ENCODE assay signal across 8 cellular contexts in the genomic region with DNA sequence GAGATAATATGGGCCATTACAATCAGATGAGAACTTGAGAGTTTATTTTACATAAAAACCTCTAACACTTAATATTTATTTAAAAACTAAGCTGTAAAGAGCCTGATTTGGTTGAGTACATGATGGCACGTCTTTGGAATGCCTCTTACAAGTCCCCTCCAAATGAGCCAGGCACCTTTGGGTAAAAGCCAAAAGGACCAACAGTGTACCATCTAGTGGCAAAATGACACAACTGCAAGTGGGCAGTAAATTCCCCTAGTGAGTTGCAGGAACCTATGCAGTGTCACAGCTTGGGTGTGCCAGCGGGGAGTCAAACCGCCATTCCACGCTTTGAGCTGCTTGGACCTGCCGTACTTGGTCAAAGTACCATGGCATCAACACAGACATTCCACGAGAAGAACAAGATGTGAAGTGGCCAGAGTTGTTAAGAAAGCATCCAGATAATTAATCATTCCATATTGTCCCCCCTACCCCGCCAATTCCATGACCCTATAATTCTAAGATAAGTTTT.
DNase-seq lines count a peak whose midpoint lies in the region; ATAC-seq and TF ChIP-seq lines count a peak whose summit lies in the region.

No MANE protein-coding gene starts in this region.

- H3K27ac ChIP-seq in PC-9: no peak overlapping the region

- POLR2A ChIA-PET in Caco-2 (lab: Charles Lee): interaction anchor here (0.5 kb wide), 1 partner anchor 27 kb away, joined by 4 read pairs; no protein-coding TSS in a partner anchor
- POLR2A ChIA-PET in PC-9 (lab: Charles Lee; ENCODE audit: unreplicated experiment): interaction anchor here (0.6 kb wide), 1 partner anchor 196 kb away, joined by 4 read pairs; no protein-coding TSS in a partner anchor
- POLR2A ChIA-PET in MCF 10A (lab: Yijun Ruan, JAX): interaction anchor here (2.2 kb wide), 1 partner anchor 29 kb away, joined by 8 read pairs; no protein-coding TSS in a partner anchor

- TF ChIP-seq CTCF in Caco-2 (IDR thresholded peaks at IDR 0.05; ENCODE audit: insufficient read depth in 1 of 2, low read depth in 1 of 2, low read length in 1 of 2, severe bottlenecking in 1 of 2, unreplicated experiment in 1 of 2): peak; percentile 82 to 90
- TF ChIP-seq CTCF in PC-9 (conservative IDR thresholded peaks at IDR 0.05): peak; percentile 79
- TF ChIP-seq CTCF in MCF 10A (IDR thresholded peaks at IDR 0.05; ENCODE audit: unreplicated experiment): peak; percentile 81

- no peak overlapping the region for H3K27ac Mint-ChIP-seq in Caco-2 (ENCODE audit: unreplicated experiment)
- H3K27ac Mint-ChIP-seq in MCF 10A (ENCODE audit: low read depth, unreplicated experiment): no peak overlapping the region

- no peaks in the 10 kb centered on the region for H3K9me2 ChIP-seq in PC-9 (ENCODE audit: insufficient read depth)

- ATAC-seq in GM18870 (IDR thresholded peaks at IDR 0.05; ENCODE audit: unreplicated experiment): peak; percentile 40
- ATAC-seq in HG03439 (IDR thresholded peaks at IDR 0.05; ENCODE audit: unreplicated experiment): no peak

- peaks cover 6% of the 10 kb centered on the region for H3K36me3 Mint-ChIP-seq in Caco-2 (ENCODE audit: insufficient read depth, unreplicated experiment)
- no peaks in the 10 kb centered on the region for H3K36me3 Mint-ChIP-seq in MCF 10A (ENCODE audit: insufficient read depth, unreplicated experiment)

- no peaks in the 10 kb centered on the region for H4K20me1 ChIP-seq in PC-9 (ENCODE audit: insufficient read depth)

- no peak overlapping the region for H2AFZ ChIP-seq in PC-9

- no peak overlapping the region for H3K4me3 Mint-ChIP-seq in Caco-2 (ENCODE audit: unreplicated experiment)
- H3K4me3 Mint-ChIP-seq in MCF 10A (ENCODE audit: unreplicated experiment): no peak overlapping the region

- H3K27me3 Mint-ChIP-seq in Caco-2 (ENCODE audit: insufficient read depth, unreplicated experiment): no peaks in the 10 kb centered on the region
- H3K27me3 Mint-ChIP-seq in MCF 10A (ENCODE audit: insufficient read depth, unreplicated experiment): no peaks in the 10 kb centered on the region

- peaks cover 3% of the 10 kb centered on the region for H3K4me1 ChIP-seq in Caco-2
- H3K4me1 ChIP-seq in PC-9 (replicated peaks; ENCODE audit: insufficient read depth): peaks cover 8% of the 10 kb centered on the region; the same call in 1 of the 2 replicates

- CTCF ChIA-PET in Caco-2 (lab: Charles Lee) (interaction anchor here (1.0 to 2.1 kb wide), 2 partner anchors 15 to 71 kb away, joined by 4 to 10 read pairs; no protein-coding TSS in a partner anchor), PC-9 (lab: Charles Lee) (interaction anchor here (0.6 to 1.0 kb wide), 3 partner anchors 15 to 784 kb away, joined by 3 to 9 read pairs (median 4); no protein-coding TSS in a partner anchor), MCF 10A (lab: Yijun Ruan, JAX) (interaction anchor here (0.6 to 11.0 kb wide), 38 partner anchors 8 to 462 kb away, joined by 3 to 178 read pairs (median 4); a partner anchor contains a TSS)

- DNase-seq in Caco-2: peak; percentile 59 to 61
- DNase-seq in HK-2 (ENCODE audit: unreplicated experiment): peak; percentile 57
- peak; percentile 38 to 64 for DNase-seq in PC-9
- peak; percentile 82 for DNase-seq in MCF 10A (ENCODE audit: unreplicated experiment)
- peak; percentile 74 for DNase-seq in inferior parietal cortex (ENCODE audit: extremely low spot score)
- peak; percentile 20 to 27 for DNase-seq in stimulated activated CD4-positive, alpha-beta T cell treated with anti-CD3 and anti-CD28 coated beads, Interleukin-2, amount 100 ng/mL, for 24 hours

- H3K79me2 ChIP-seq in PC-9 (ENCODE audit: low read depth): no peaks in the 10 kb centered on the region

- no peak overlapping the region for H3K4me2 ChIP-seq in PC-9

- H3K27me3 ChIP-seq in Caco-2 (replicated peaks; ENCODE audit: control insufficient read depth, insufficient read depth, low read length) (no peaks in the 10 kb centered on the region), PC-9 (ENCODE audit: insufficient read depth, low read depth) (no peaks in the 10 kb centered on the region)

- H3F3A ChIP-seq in PC-9 (ENCODE audit: insufficient read depth, low read depth): no peaks in the 10 kb centered on the region

- BruUV-seq in Caco-2 (replicated peaks; lab: Mats Ljungman, UMichigan) (no TSS peak), PC-9 (replicated peaks; lab: Mats Ljungman, UMichigan) (no TSS peak), MCF 10A (replicated peaks; lab: Mats Ljungman, UMichigan) (no TSS peak)

- no peaks in the 10 kb centered on the region for H3K36me3 ChIP-seq in Caco-2 (ENCODE audit: control insufficient read depth, insufficient read depth, low read length)
- no peaks in the 10 kb centered on the region for H3K36me3 ChIP-seq in PC-9 (ENCODE audit: low read depth)

- no peak overlapping the region for H3K4me3 ChIP-seq in Caco-2 (ENCODE audit: low read depth, low read length)
- H3K4me3 ChIP-seq in PC-9: no peak overlapping the region

- intact Hi-C loops in Caco-2 (cut with micrococcal nuclease; ENCODE audit: unreplicated experiment): loop anchor here (5.0 kb wide), 1 partner anchor 36 kb away; no protein-coding TSS in a partner anchor
- intact Hi-C loops in PC-9 (cut with micrococcal nuclease; ENCODE audit: unreplicated experiment): loop anchor here (2.0 kb wide), 1 partner anchor 71 kb away; no protein-coding TSS in a partner anchor
- intact Hi-C loops in MCF 10A (cut with micrococcal nuclease): loop anchor here (1.0 kb wide), 2 partner anchors 16 to 155 kb away; no protein-coding TSS in a partner anchor

- H3K4me1 Mint-ChIP-seq in Caco-2 (ENCODE audit: low read depth, unreplicated experiment) (peaks cover 12% of the 10 kb centered on the region), MCF 10A (ENCODE audit: insufficient read depth, unreplicated experiment) (peaks cover 15% of the 10 kb centered on the region)

- H3K9me3 ChIP-seq in Caco-2 (no peaks in the 10 kb centered on the region), PC-9 (ENCODE audit: insufficient read depth, low read depth) (no peaks in the 10 kb centered on the region)

- H3K9me3 Mint-ChIP-seq in Caco-2 (ENCODE audit: unreplicated experiment) (no peaks in the 10 kb centered on the region), MCF 10A (ENCODE audit: unreplicated experiment) (no peaks in the 10 kb centered on the region)

Comparison
In these comparisons a context has a peak if more than half of its experiments do, and no peak if none do; other contexts are left out.
1. DNase-seq: peak in every context shown above with its lines; median percentile 82 in MCF 10A; 74 in inferior parietal cortex; 60 in Caco-2; 57 in HK-2; 51 in PC-9; 24 in stimulated activated CD4-positive, alpha-beta T cell treated with anti-CD3 and anti-CD28 coated beads, Interleukin-2, amount 100 ng/mL, for 24 hours.